In genomic region chr13:48631441-48631840, GRCh38 we compare ENCODE assay signal across 1 cellular context.
TF ChIP-seq lines count a peak whose summit lies in the region.

No MANE protein-coding gene starts in this region.

TF ChIP-seq in HepG2, 621 proteins besides CTCF, POLR2A, EP300 and RAD21 (continued from another document):
- TF ChIP-seq ZNF232 (CRISPR knock-in tag; IDR thresholded peaks at IDR 0.05; ENCODE audit: borderline replicate concordance) (no peak), NRL (CRISPR knock-in tag; IDR thresholded peaks at IDR 0.05; ENCODE audit: borderline replicate concordance) (no peak), TGIF2 (CRISPR knock-in tag; IDR thresholded peaks at IDR 0.05) (no peak), ZNF564 (CRISPR knock-in tag; IDR thresholded peaks at IDR 0.05) (no peak), ARNT2 (CRISPR knock-in tag; IDR thresholded peaks at IDR 0.05; ENCODE audit: low read depth) (no peak), CSRNP2 (CRISPR knock-in tag; conservative IDR thresholded peaks at IDR 0.05; ENCODE audit: low read depth) (no peak), ZNF749 (CRISPR knock-in tag; IDR thresholded peaks at IDR 0.05; ENCODE audit: borderline replicate concordance) (no peak), KLF16 (CRISPR knock-in tag; IDR thresholded peaks at IDR 0.05) (no peak)
